ENCODE assay signal across 5 cellular contexts in the genomic region with DNA sequence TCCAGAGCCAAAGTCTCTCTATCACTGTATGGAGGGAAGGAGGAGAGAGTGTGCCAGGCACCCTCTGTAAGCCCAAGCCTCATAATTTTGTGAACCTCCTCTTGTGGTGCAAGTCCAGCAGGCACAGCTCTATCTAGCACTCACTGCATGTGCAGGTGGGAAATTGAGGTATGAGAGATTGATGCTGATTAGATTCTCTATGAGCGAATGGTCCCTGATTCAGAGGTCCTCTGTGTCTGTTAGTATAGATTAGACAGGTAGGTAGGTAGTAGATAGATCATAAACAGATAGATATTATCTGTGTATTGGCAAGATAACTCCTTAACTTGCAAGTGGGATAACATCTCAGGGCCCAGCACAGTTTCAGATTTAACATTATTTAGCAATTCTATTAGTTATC.
"Had no signal": no experiment of that assay in that cellular context is flagged by ENCODE, and none has a peak within 500 bp of the region (broad histone marks: within the 10 kb centered on the region; RNA-seq: fewer than 3 reads in every experiment).

No MANE protein-coding gene starts in this region.

- H3K9me3 Mint-ChIP-seq: H9 had no signal

- H3K4me2 ChIP-seq: GM23338 had no signal

- H3K27ac Mint-ChIP-seq: GM23338, H9 had no signal

- DNase-seq: H9, HCEC 1CT, IMR-90 had no signal

- ATAC-seq: GM23338, K562 had no signal

- H2AFZ ChIP-seq: GM23338 had no signal

- H3K4me1 Mint-ChIP-seq: GM23338 had no signal

- H3K4me3 Mint-ChIP-seq: GM23338, H9 had no signal

- H3K4me3 ChIP-seq: GM23338, K562 had no signal
